In genomic region chr6:137290601-137291261, GRCh38 we compare ENCODE assay signal across 14 cellular contexts.
"Had no signal": no experiment of that assay in that cellular context is flagged by ENCODE, and none has a peak within 500 bp of the region (broad histone marks: within the 10 kb centered on the region; RNA-seq: fewer than 3 reads in every experiment).

No MANE protein-coding gene starts in this region.

- DNase-seq: activated B cell treated with CpG ODN at 0.5 μM for 24 hours; activated CD4-positive, alpha-beta T cell treated with anti-CD3 and anti-CD28 coated beads, Interleukin-2, amount 10 ng/mL, durations not matched to agents 7 days and 5 days; activated CD8-positive, alpha-beta memory T cell treated with anti-CD3 and anti-CD28 coated beads for 24 hours; endodermal cell; left colon; stimulated activated CD4-positive, alpha-beta T cell treated with anti-CD3 and anti-CD28 coated beads, Interleukin-12 subunit alpha, Interleukin-12 subunit beta, amount 100 ng/mL, for 4 hours had no signal

- ATAC-seq: gastrocnemius medialis; left colon; stimulated activated effector memory CD8-positive, alpha-beta T cell treated with anti-CD3 and anti-CD28 coated beads, Interleukin-12 subunit alpha, Interleukin-12 subunit beta, amount 100 ng/mL, for 72 hours had no signal

- H3K9me3 ChIP-seq: ascending aorta, gastrocnemius medialis, lower lobe of right lung had no signal

- H3K27me3 ChIP-seq: ascending aorta, dorsolateral prefrontal cortex, gastrocnemius medialis, heart left ventricle, neural progenitor cell had no signal

- H3K27ac ChIP-seq: ascending aorta, gastrocnemius medialis, lower lobe of right lung, neural progenitor cell, parathyroid adenoma had no signal

- H3K4me3 ChIP-seq: ascending aorta, dorsolateral prefrontal cortex, gastrocnemius medialis, heart left ventricle, lower lobe of right lung, neural progenitor cell had no signal

- H3K4me1 ChIP-seq: ascending aorta, gastrocnemius medialis, lower lobe of right lung, neural progenitor cell, parathyroid adenoma had no signal

- H3K36me3 ChIP-seq: ascending aorta, gastrocnemius medialis, heart left ventricle, lower lobe of right lung, neural progenitor cell had no signal
